In genomic region chr7:55198634-55199366, GRCh38 we compare ENCODE assay signal across 1 cellular context.
A peak's percentile ranks its signal among the peaks of the same experiment; 100 is the strongest.
TF ChIP-seq lines count a peak whose summit lies in the region.

No MANE protein-coding gene starts in this region.

TF ChIP-seq in IMR-90, 13 proteins besides CTCF, POLR2A, EP300 and RAD21:
- TF ChIP-seq CEBPB (IDR thresholded peaks at IDR 0.05; ENCODE audit: low read depth, low read length) (peak; percentile 59), SMC3 (IDR thresholded peaks at IDR 0.05; ENCODE audit: low read depth, low read length) (no peak), USF2 (IDR thresholded peaks at IDR 0.05; ENCODE audit: low read depth, low read length) (no peak), NFE2L2 (IDR thresholded peaks at IDR 0.05; ENCODE audit: low read depth, low read length) (no peak)
